1 cellular context compared by ENCODE assay signal in the genomic region with DNA sequence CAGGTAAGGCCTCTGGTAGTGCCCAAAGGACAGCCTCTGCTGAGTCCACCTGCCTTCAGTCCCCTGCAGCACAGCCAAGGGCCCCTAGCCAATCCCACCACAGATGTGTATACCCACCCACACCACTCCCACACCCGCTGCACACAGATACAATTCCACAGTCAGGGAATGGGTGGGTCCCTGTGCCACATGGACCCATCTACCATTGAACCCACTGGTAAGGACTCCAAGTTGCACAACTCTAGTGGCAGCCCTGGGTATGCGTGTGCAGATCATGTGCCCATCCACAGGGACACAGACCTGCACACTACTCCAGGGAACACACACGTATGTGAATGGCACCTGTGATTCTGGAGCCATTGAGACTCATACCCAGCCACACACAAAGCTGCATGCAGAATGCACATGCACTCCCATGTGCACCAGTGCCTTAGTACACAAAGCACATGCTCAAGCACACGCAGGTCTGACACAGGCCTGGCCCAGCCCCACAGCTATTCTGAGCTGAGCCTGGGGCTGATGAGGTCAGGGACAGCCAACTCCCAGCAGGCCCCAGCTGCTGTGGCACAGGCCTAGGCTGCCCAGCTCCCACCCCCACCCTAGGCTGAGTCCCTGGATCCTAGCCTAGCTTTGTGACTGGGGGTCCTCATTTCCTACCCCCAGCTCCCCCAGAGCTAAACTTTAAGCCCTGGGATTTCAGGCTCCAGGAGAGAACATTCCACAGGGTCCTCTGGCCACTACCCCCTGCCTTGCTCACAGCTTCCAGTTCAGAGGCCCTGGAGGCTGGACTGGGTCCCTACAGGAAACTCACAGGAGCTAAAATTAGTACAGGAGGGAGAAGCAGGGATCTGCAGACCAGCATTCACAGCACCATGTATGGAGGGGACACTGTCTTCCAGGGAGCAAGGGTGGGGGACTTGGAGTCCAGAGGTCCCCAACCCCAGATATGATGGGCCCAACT.
TF ChIP-seq lines count a peak whose summit lies in the region.

No MANE protein-coding gene starts in this region.

TF ChIP-seq in SK-N-SH, 30 proteins besides CTCF, POLR2A, EP300 and RAD21 (continued from another document):
- no peak for TF ChIP-seq SIN3A (IDR thresholded peaks at IDR 0.05; ENCODE audit: borderline replicate concordance, low read depth, low read length)
- TF ChIP-seq YY1 (IDR thresholded peaks at IDR 0.05; ENCODE audit: low read depth), result no peak
- TF ChIP-seq RCOR1 (IDR thresholded peaks at IDR 0.05; ENCODE audit: low read length), result no peak
- TF ChIP-seq, protein P1, sequence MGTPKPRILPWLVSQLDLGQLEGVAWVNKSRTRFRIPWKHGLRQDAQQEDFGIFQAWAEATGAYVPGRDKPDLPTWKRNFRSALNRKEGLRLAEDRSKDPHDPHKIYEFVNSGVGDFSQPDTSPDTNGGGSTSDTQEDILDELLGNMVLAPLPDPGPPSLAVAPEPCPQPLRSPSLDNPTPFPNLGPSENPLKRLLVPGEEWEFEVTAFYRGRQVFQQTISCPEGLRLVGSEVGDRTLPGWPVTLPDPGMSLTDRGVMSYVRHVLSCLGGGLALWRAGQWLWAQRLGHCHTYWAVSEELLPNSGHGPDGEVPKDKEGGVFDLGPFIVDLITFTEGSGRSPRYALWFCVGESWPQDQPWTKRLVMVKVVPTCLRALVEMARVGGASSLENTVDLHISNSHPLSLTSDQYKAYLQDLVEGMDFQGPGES (IDR thresholded peaks at IDR 0.05; ENCODE audit: low read depth, low read length), result no peak
- no peak for TF ChIP-seq SMC3 (IDR thresholded peaks at IDR 0.05; ENCODE audit: low read depth, low read length)
- no peak for TF ChIP-seq JUND (IDR thresholded peaks at IDR 0.05)
- TF ChIP-seq, protein P2, sequence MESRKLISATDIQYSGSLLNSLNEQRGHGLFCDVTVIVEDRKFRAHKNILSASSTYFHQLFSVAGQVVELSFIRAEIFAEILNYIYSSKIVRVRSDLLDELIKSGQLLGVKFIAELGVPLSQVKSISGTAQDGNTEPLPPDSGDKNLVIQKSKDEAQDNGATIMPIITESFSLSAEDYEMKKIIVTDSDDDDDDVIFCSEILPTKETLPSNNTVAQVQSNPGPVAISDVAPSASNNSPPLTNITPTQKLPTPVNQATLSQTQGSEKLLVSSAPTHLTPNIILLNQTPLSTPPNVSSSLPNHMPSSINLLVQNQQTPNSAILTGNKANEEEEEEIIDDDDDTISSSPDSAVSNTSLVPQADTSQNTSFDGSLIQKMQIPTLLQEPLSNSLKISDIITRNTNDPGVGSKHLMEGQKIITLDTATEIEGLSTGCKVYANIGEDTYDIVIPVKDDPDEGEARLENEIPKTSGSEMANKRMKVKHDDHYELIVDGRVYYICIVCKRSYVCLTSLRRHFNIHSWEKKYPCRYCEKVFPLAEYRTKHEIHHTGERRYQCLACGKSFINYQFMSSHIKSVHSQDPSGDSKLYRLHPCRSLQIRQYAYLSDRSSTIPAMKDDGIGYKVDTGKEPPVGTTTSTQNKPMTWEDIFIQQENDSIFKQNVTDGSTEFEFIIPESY (IDR thresholded peaks at IDR 0.05; ENCODE audit: borderline replicate concordance, low read depth), result no peak
- no peak for TF ChIP-seq TAF1 (IDR thresholded peaks at IDR 0.05; ENCODE audit: borderline replicate concordance, low read depth, low read length)
- no peak for TF ChIP-seq NFIC (IDR thresholded peaks at IDR 0.05; ENCODE audit: borderline replicate concordance)
- no peak for TF ChIP-seq EZH2phosphoT487 (IDR thresholded peaks at IDR 0.05; ENCODE audit: borderline replicate concordance, low read depth)
- no peak for TF ChIP-seq RFX5 (IDR thresholded peaks at IDR 0.05; ENCODE audit: low read length)
- TF ChIP-seq CHD2 (IDR thresholded peaks at IDR 0.05; ENCODE audit: low read length, partially characterized antibody), result no peak
- no peak for TF ChIP-seq MEF2A (IDR thresholded peaks at IDR 0.05; ENCODE audit: borderline replicate concordance, low read depth)
- TF ChIP-seq, protein P3, sequence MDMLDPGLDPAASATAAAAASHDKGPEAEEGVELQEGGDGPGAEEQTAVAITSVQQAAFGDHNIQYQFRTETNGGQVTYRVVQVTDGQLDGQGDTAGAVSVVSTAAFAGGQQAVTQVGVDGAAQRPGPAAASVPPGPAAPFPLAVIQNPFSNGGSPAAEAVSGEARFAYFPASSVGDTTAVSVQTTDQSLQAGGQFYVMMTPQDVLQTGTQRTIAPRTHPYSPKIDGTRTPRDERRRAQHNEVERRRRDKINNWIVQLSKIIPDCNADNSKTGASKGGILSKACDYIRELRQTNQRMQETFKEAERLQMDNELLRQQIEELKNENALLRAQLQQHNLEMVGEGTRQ (IDR thresholded peaks at IDR 0.05; ENCODE audit: borderline replicate concordance, low read depth, low read length), result no peak
- TF ChIP-seq, protein P4, sequence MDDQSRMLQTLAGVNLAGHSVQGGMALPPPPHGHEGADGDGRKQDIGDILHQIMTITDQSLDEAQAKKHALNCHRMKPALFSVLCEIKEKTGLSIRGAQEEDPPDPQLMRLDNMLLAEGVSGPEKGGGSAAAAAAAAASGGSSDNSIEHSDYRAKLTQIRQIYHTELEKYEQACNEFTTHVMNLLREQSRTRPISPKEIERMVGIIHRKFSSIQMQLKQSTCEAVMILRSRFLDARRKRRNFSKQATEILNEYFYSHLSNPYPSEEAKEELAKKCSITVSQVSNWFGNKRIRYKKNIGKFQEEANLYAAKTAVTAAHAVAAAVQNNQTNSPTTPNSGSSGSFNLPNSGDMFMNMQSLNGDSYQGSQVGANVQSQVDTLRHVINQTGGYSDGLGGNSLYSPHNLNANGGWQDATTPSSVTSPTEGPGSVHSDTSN (IDR thresholded peaks at IDR 0.05), result no peak
- no peak for TF ChIP-seq RXRA (IDR thresholded peaks at IDR 0.05; ENCODE audit: borderline replicate concordance, low read depth)
